1 cellular context compared by ENCODE assay signal in the genomic region with DNA sequence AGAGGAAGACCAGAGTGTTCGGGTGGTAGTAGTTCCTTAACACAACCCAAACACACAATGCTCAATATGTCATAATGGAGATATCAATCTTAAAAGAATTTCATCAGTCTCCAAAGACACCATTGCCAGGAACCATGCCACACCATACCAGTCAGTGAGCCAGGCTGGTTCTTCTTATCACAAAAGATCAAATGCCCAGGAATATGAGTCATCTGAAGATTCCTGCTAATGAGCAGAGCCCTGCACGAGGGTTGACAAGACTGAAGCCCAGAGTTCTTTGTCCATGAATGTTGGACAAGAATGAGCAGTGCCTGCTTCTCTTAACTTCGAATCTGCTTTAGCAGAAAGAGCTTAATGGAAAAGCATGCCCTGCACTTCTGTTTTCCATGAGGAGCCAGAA.
TF ChIP-seq lines count a peak whose summit lies in the region.

No MANE protein-coding gene starts in this region.

TF ChIP-seq in HCT116, 20 proteins besides CTCF, POLR2A, EP300 and RAD21:
- TF ChIP-seq FOSL1 (IDR thresholded peaks at IDR 0.05; ENCODE audit: low read depth) (no peak), TCF7L2 (IDR thresholded peaks at IDR 0.05; ENCODE audit: borderline replicate concordance, extremely low read depth, insufficient read depth, insufficient read length) (peak; percentile 12), YY1 (IDR thresholded peaks at IDR 0.05; ENCODE audit: extremely low read depth, insufficient replicate concordance, low read depth, low read length) (no peak), SRF (IDR thresholded peaks at IDR 0.05; ENCODE audit: low read depth) (no peak), ATF3 (IDR thresholded peaks at IDR 0.05) (no peak), EGR1 (IDR thresholded peaks at IDR 0.05; ENCODE audit: low read depth) (no peak), EZH2 (IDR thresholded peaks at IDR 0.05) (no peak)
